Comparison of ENCODE assay signal across 17 cellular contexts in genomic region chr2:107337209-107337898, GRCh38.
DNase-seq lines count a peak whose midpoint lies in the region; TF ChIP-seq lines count a peak whose summit lies in the region.
"Had no signal": no experiment of that assay in that cellular context is flagged by ENCODE, and none has a peak within 500 bp of the region (broad histone marks: within the 10 kb centered on the region; RNA-seq: fewer than 3 reads in every experiment).

No MANE protein-coding gene starts in this region.

- 0 out of 2 replicates have a peak, but pooled peaks cover 9% of the 10 kb centered on the region for H3K9me3 ChIP-seq in SJCRH30 (replicated peaks)

- H3K4me3 ChIP-seq in AG04449 (ENCODE audit: low read depth, low read length) = no peak overlapping the region
- H3K4me3 ChIP-seq in SJCRH30 = no peak overlapping the region
- H3K4me3 ChIP-seq: spleen had no signal

- CTCF ChIA-PET in AG04449 (lab: Yijun Ruan, JAX) = no interaction called here
- CTCF ChIA-PET in activated naive CD4-positive, alpha-beta T cell treated with anti-CD3 and anti-CD28 coated beads for 36 hours (lab: Charles Lee) = no interaction called here

- peaks cover 44% of the 10 kb centered on the region for H3K4me1 ChIP-seq in SJCRH30
- H3K4me1 ChIP-seq: spleen had no signal

- peak overlapping the region; percentile 35 to 84 (median 75) for H3K27ac Mint-ChIP-seq in nephron
- no peak overlapping the region for H3K27ac Mint-ChIP-seq in activated naive CD4-positive, alpha-beta T cell treated with anti-CD3 and anti-CD28 coated beads for 36 hours
- no peak overlapping the region for H3K27ac Mint-ChIP-seq in activated CD4-positive, alpha-beta T cell treated with anti-CD3 and anti-CD28 coated beads, Interleukin-2, amount 10 ng/mL, durations not matched to agents 24 days and 14 days
- H3K27ac Mint-ChIP-seq: endodermal cell, H9 had no signal

- no peaks in the 10 kb centered on the region for H3K27me3 Mint-ChIP-seq in nephron (ENCODE audit: low read depth)
- H3K27me3 Mint-ChIP-seq in activated naive CD4-positive, alpha-beta T cell treated with anti-CD3 and anti-CD28 coated beads for 36 hours (ENCODE audit: low read depth) = no peaks in the 10 kb centered on the region
- no peaks in the 10 kb centered on the region for H3K27me3 Mint-ChIP-seq in activated CD4-positive, alpha-beta T cell treated with anti-CD3 and anti-CD28 coated beads, Interleukin-2, amount 10 ng/mL, durations not matched to agents 24 days and 14 days

- POLR2A ChIA-PET in AG04449 (lab: Yijun Ruan, JAX) = no interaction called here

- no peaks in the 10 kb centered on the region for H3K36me3 ChIP-seq in SJCRH30
- H3K36me3 ChIP-seq: spleen had no signal

- DNase-seq in AG04449 (ENCODE audit: low read depth, low spot score) = peak; percentile 36
- DNase-seq in SJCRH30 = no peak
- peak; percentile 64 for DNase-seq in fibroblast of the conjunctiva (ENCODE audit: low read depth)
- DNase-seq in NCI-H1417 (lab: John Stamatoyannopoulos, UW) = no peak
- no peak for DNase-seq in stimulated activated CD4-positive, alpha-beta T cell treated with anti-CD3 and anti-CD28 coated beads, Interleukin-4, amount 100 ng/mL, for 1 hour
- no peak for DNase-seq in activated naive CD4-positive, alpha-beta T cell treated with anti-CD3 and anti-CD28 coated beads for 36 hours
- DNase-seq in activated CD4-positive, alpha-beta T cell treated with anti-CD3 and anti-CD28 coated beads, Interleukin-2, amount 10 ng/mL, durations not matched to agents 24 days and 14 days = no peak
- DNase-seq: activated CD8-positive, alpha-beta memory T cell treated with anti-CD3 and anti-CD28 coated beads, Interleukin-2, amount 50 U/mL, for 4 hours; DMS53; endodermal cell; H9; NCI-H1092 treated with DMSO at 0.1 percent for 48 hours; NCI-H524; SHP77; spleen had no signal

- no peaks in the 10 kb centered on the region for H3K36me3 Mint-ChIP-seq in nephron (ENCODE audit: low read depth)
- no peaks in the 10 kb centered on the region for H3K36me3 Mint-ChIP-seq in activated naive CD4-positive, alpha-beta T cell treated with anti-CD3 and anti-CD28 coated beads for 36 hours (ENCODE audit: low read depth)
- H3K36me3 Mint-ChIP-seq in activated CD4-positive, alpha-beta T cell treated with anti-CD3 and anti-CD28 coated beads, Interleukin-2, amount 10 ng/mL, durations not matched to agents 24 days and 14 days (ENCODE audit: low read depth) = no peaks in the 10 kb centered on the region

- H3K27me3 ChIP-seq in SJCRH30 = no peaks in the 10 kb centered on the region
- H3K27me3 ChIP-seq: spleen had no signal

- intact Hi-C loops in activated naive CD4-positive, alpha-beta T cell treated with anti-CD3 and anti-CD28 coated beads for 36 hours (cut with micrococcal nuclease) = no loop called here
- intact Hi-C loops in activated CD4-positive, alpha-beta T cell treated with anti-CD3 and anti-CD28 coated beads, Interleukin-2, amount 10 ng/mL, durations not matched to agents 24 days and 14 days (cut with micrococcal nuclease) = no loop called here

- H3K27ac ChIP-seq in SJCRH30 = peak overlapping the region; percentile 74; the same call in 1 of the 2 replicates
- H3K27ac ChIP-seq: VCaP had no signal

- H3K4me3 Mint-ChIP-seq in nephron = no peak overlapping the region
- no peak overlapping the region for H3K4me3 Mint-ChIP-seq in activated naive CD4-positive, alpha-beta T cell treated with anti-CD3 and anti-CD28 coated beads for 36 hours
- no peak overlapping the region for H3K4me3 Mint-ChIP-seq in activated CD4-positive, alpha-beta T cell treated with anti-CD3 and anti-CD28 coated beads, Interleukin-2, amount 10 ng/mL, durations not matched to agents 24 days and 14 days
- H3K4me3 Mint-ChIP-seq: endodermal cell, H9 had no signal

- TF ChIP-seq CTCF in AG04449 (IDR thresholded peaks at IDR 0.05; ENCODE audit: insufficient read depth, low read length, missing control alignments) (no peak), nephron (IDR thresholded peaks at IDR 0.05; ENCODE audit: unreplicated experiment in 3 of 3) (no peak)

- H3K9me3 Mint-ChIP-seq in nephron = peaks cover 12% of the 10 kb centered on the region
- no peaks in the 10 kb centered on the region for H3K9me3 Mint-ChIP-seq in activated naive CD4-positive, alpha-beta T cell treated with anti-CD3 and anti-CD28 coated beads for 36 hours
- H3K9me3 Mint-ChIP-seq in activated CD4-positive, alpha-beta T cell treated with anti-CD3 and anti-CD28 coated beads, Interleukin-2, amount 10 ng/mL, durations not matched to agents 24 days and 14 days = peaks cover 3% of the 10 kb centered on the region

- peaks cover 22% of the 10 kb centered on the region for H3K4me1 Mint-ChIP-seq in nephron
- no peaks in the 10 kb centered on the region for H3K4me1 Mint-ChIP-seq in activated naive CD4-positive, alpha-beta T cell treated with anti-CD3 and anti-CD28 coated beads for 36 hours (ENCODE audit: low read depth)
- H3K4me1 Mint-ChIP-seq in activated CD4-positive, alpha-beta T cell treated with anti-CD3 and anti-CD28 coated beads, Interleukin-2, amount 10 ng/mL, durations not matched to agents 24 days and 14 days = no peaks in the 10 kb centered on the region
- H3K4me1 Mint-ChIP-seq: endodermal cell, H9 had no signal

Comparison
In these comparisons a context has a peak if more than half of its experiments do, and no peak if none do; other contexts are left out.
1. DNase-seq: peak in AG04449 (single experiment) and fibroblast of the conjunctiva (single experiment); none in SJCRH30 (0 of 2), NCI-H1417 (0 of 3), stimulated activated CD4-positive, alpha-beta T cell treated with anti-CD3 and anti-CD28 coated beads, Interleukin-4, amount 100 ng/mL, for 1 hour (single experiment), activated naive CD4-positive, alpha-beta T cell treated with anti-CD3 and anti-CD28 coated beads for 36 hours (single experiment) and activated CD4-positive, alpha-beta T cell treated with anti-CD3 and anti-CD28 coated beads, Interleukin-2, amount 10 ng/mL, durations not matched to agents 24 days and 14 days (single experiment).
2. H3K27ac Mint-ChIP-seq: peak in nephron (3 of 3); none in activated naive CD4-positive, alpha-beta T cell treated with anti-CD3 and anti-CD28 coated beads for 36 hours (single experiment) and activated CD4-positive, alpha-beta T cell treated with anti-CD3 and anti-CD28 coated beads, Interleukin-2, amount 10 ng/mL, durations not matched to agents 24 days and 14 days (single experiment).